ENCODE assay signal across 1 cellular context in the genomic region with DNA sequence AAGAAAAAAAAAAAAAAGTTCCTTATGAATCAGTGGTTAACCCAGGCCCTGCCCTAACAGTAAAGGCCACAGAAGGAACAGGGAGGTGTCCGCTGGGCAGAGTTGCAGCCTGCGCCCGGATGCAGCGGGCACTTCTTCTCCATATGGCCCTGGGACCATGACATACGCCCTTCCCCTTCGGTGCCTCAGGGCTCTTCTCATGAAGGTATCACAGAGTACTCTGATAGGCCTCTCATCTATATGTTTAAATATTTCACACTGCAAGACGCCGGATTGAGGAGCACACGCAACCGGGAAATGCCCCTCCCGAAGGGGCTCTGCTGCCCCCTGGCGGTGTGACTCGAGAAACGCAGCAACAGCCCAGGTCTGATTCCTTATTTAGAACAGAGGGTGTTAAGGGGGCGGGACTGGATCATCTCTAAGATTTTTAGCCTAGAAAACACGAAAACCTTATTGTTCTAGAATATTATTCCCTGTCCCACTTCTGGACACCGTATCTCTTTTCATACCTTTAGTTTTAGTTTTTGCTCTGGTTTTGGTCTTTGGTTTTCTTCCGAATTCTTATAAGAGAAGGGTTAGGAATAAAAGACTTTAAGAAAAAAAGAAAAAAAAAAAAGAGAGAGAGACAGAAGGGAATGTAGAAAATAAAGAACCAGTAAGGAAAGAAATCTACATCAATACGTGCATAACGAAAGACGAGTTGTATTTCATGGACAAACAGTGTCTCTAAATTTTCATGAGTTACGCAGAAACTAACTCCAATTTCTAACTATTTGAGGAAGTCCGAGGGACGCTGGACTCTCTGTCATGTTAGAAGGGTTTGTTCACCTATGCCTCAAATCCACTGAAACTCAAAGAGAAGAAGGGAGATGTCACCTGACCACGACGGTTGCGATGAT.
TF ChIP-seq lines count a peak whose summit lies in the region.

No MANE protein-coding gene starts in this region.

TF ChIP-seq in HepG2, 621 proteins besides CTCF, POLR2A, EP300 and RAD21 (continued from another document and continues in another):
- no peak for TF ChIP-seq NR1H2 (CRISPR knock-in tag; IDR thresholded peaks at IDR 0.05; ENCODE audit: borderline replicate concordance, low read depth)
- no peak for TF ChIP-seq ADNP (CRISPR knock-in tag; IDR thresholded peaks at IDR 0.05)
- TF ChIP-seq SP140L (CRISPR knock-in tag; IDR thresholded peaks at IDR 0.05; ENCODE audit: borderline replicate concordance), result no peak
- TF ChIP-seq AGO2 (optimal IDR thresholded peaks at IDR 0.05; ENCODE audit: low read depth, low read length), result no peak
- no peak for TF ChIP-seq U2AF2 (IDR thresholded peaks at IDR 0.05; ENCODE audit: low read depth, low read length)
- TF ChIP-seq TIGD3 (CRISPR knock-in tag; IDR thresholded peaks at IDR 0.05; ENCODE audit: borderline replicate concordance), result no peak
- TF ChIP-seq, protein P1, sequence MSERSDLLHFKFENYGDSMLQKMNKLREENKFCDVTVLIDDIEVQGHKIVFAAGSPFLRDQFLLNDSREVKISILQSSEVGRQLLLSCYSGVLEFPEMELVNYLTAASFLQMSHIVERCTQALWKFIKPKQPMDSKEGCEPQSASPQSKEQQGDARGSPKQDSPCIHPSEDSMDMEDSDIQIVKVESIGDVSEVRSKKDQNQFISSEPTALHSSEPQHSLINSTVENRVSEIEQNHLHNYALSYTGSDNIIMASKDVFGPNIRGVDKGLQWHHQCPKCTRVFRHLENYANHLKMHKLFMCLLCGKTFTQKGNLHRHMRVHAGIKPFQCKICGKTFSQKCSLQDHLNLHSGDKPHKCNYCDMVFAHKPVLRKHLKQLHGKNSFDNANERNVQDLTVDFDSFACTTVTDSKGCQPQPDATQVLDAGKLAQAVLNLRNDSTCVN (CRISPR knock-in tag; IDR thresholded peaks at IDR 0.05; ENCODE audit: borderline replicate concordance), result no peak
- TF ChIP-seq NFYC (CRISPR knock-in tag; IDR thresholded peaks at IDR 0.05), result no peak
- TF ChIP-seq FOXM1 (CRISPR knock-in tag; IDR thresholded peaks at IDR 0.05), result no peak
- TF ChIP-seq POGZ (CRISPR knock-in tag; IDR thresholded peaks at IDR 0.05), result no peak
- TF ChIP-seq NCOA2 (CRISPR knock-in tag; IDR thresholded peaks at IDR 0.05), result 0 out of 2 replicates have a peak, but pooled peaks have one; percentile 21
- no peak for TF ChIP-seq SCMH1 (CRISPR knock-in tag; IDR thresholded peaks at IDR 0.05; ENCODE audit: borderline replicate concordance)
- TF ChIP-seq JARID2 (CRISPR knock-in tag; IDR thresholded peaks at IDR 0.05; ENCODE audit: insufficient replicate concordance), result no peak
- no peak for TF ChIP-seq ZMAT3 (CRISPR knock-in tag; conservative IDR thresholded peaks at IDR 0.05)
- TF ChIP-seq PHF20 (CRISPR knock-in tag; IDR thresholded peaks at IDR 0.05), result no peak
- TF ChIP-seq, protein P2, sequence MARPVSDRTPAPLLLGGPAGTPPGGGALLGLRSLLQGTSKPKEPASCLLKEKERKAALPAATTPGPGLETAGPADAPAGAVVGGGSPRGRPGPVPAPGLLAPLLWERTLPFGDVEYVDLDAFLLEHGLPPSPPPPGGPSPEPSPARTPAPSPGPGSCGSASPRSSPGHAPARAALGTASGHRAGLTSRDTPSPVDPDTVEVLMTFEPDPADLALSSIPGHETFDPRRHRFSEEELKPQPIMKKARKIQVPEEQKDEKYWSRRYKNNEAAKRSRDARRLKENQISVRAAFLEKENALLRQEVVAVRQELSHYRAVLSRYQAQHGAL (CRISPR knock-in tag; IDR thresholded peaks at IDR 0.05; ENCODE audit: not compliant biosample characterization), result no peak
- no peak for TF ChIP-seq PAX8 (CRISPR knock-in tag; IDR thresholded peaks at IDR 0.05; ENCODE audit: borderline replicate concordance)
- peak; percentile 27; the same call in 1 of the 2 replicates for TF ChIP-seq SALL1 (CRISPR knock-in tag; IDR thresholded peaks at IDR 0.05)
- TF ChIP-seq, protein P3, sequence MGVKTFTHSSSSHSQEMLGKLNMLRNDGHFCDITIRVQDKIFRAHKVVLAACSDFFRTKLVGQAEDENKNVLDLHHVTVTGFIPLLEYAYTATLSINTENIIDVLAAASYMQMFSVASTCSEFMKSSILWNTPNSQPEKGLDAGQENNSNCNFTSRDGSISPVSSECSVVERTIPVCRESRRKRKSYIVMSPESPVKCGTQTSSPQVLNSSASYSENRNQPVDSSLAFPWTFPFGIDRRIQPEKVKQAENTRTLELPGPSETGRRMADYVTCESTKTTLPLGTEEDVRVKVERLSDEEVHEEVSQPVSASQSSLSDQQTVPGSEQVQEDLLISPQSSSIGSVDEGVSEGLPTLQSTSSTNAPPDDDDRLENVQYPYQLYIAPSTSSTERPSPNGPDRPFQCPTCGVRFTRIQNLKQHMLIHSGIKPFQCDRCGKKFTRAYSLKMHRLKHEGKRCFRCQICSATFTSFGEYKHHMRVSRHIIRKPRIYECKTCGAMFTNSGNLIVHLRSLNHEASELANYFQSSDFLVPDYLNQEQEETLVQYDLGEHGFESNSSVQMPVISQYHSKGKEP (CRISPR knock-in tag; IDR thresholded peaks at IDR 0.05), result no peak
- no peak for TF ChIP-seq SALL2 (CRISPR knock-in tag; IDR thresholded peaks at IDR 0.05)
- no peak for TF ChIP-seq ZNF577 (CRISPR knock-in tag; IDR thresholded peaks at IDR 0.05; ENCODE audit: borderline replicate concordance, low read depth)
- TF ChIP-seq KDM3A (CRISPR knock-in tag; IDR thresholded peaks at IDR 0.05; ENCODE audit: low read depth), result no peak
- TF ChIP-seq ARID3A (IDR thresholded peaks at IDR 0.05; ENCODE audit: low read depth, low read length), result no peak
- no peak for TF ChIP-seq ZNF431 (CRISPR knock-in tag; IDR thresholded peaks at IDR 0.05; ENCODE audit: borderline replicate concordance, low read depth)
- no peak for TF ChIP-seq GRHL1 (CRISPR knock-in tag; conservative IDR thresholded peaks at IDR 0.05)
- TF ChIP-seq KAT8 (CRISPR knock-in tag; IDR thresholded peaks at IDR 0.05), result no peak
- no peak for TF ChIP-seq ZNF350 (CRISPR knock-in tag; IDR thresholded peaks at IDR 0.05; ENCODE audit: borderline replicate concordance, low read depth)
- TF ChIP-seq TOPORS (CRISPR knock-in tag; IDR thresholded peaks at IDR 0.05), result no peak
- no peak; the same call in 1 of the 2 replicates for TF ChIP-seq ZBTB33 (CRISPR knock-in tag; IDR thresholded peaks at IDR 0.05)
- TF ChIP-seq NFRKB (IDR thresholded peaks at IDR 0.05), result no peak
- TF ChIP-seq, protein P4, sequence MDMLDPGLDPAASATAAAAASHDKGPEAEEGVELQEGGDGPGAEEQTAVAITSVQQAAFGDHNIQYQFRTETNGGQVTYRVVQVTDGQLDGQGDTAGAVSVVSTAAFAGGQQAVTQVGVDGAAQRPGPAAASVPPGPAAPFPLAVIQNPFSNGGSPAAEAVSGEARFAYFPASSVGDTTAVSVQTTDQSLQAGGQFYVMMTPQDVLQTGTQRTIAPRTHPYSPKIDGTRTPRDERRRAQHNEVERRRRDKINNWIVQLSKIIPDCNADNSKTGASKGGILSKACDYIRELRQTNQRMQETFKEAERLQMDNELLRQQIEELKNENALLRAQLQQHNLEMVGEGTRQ (IDR thresholded peaks at IDR 0.05; ENCODE audit: low read depth, low read length), result no peak
- TF ChIP-seq, protein P4 (CRISPR knock-in tag; IDR thresholded peaks at IDR 0.05; ENCODE audit: borderline replicate concordance), result no peak
- no peak for TF ChIP-seq ZNF367 (CRISPR knock-in tag; IDR thresholded peaks at IDR 0.05; ENCODE audit: borderline replicate concordance)
- TF ChIP-seq GATAD1 (CRISPR knock-in tag; IDR thresholded peaks at IDR 0.05), result no peak
- no peak for TF ChIP-seq BRF2 (CRISPR knock-in tag; IDR thresholded peaks at IDR 0.05)
- no peak for TF ChIP-seq PCBP1 (IDR thresholded peaks at IDR 0.05; ENCODE audit: borderline replicate concordance, low read depth, low read length)
- no peak for TF ChIP-seq ETV6 (CRISPR knock-in tag; conservative IDR thresholded peaks at IDR 0.05)
- TF ChIP-seq ZNF501 (CRISPR knock-in tag; IDR thresholded peaks at IDR 0.05), result 0 out of 2 replicates have a peak, but pooled peaks have one; percentile 48
- TF ChIP-seq, protein P5, sequence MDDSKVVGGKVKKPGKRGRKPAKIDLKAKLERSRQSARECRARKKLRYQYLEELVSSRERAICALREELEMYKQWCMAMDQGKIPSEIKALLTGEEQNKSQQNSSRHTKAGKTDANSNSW (CRISPR knock-in tag; IDR thresholded peaks at IDR 0.05; ENCODE audit: borderline replicate concordance), result no peak
- TF ChIP-seq ZNF720 (CRISPR knock-in tag; IDR thresholded peaks at IDR 0.05), result no peak
- TF ChIP-seq ZSCAN29 (CRISPR knock-in tag; conservative IDR thresholded peaks at IDR 0.05), result no peak
- TF ChIP-seq MAZ (IDR thresholded peaks at IDR 0.05; ENCODE audit: borderline replicate concordance, low read depth, low read length), result no peak
- TF ChIP-seq MAZ (CRISPR knock-in tag; IDR thresholded peaks at IDR 0.05; ENCODE audit: low read depth), result no peak
- TF ChIP-seq ZNF337 (CRISPR knock-in tag; IDR thresholded peaks at IDR 0.05; ENCODE audit: borderline replicate concordance, low read depth), result no peak
- no peak for TF ChIP-seq POGK (CRISPR knock-in tag; conservative IDR thresholded peaks at IDR 0.05)
- no peak for TF ChIP-seq ZNF589 (CRISPR knock-in tag; conservative IDR thresholded peaks at IDR 0.05)
